In genomic region chr22:39318507-39319283, GRCh38 we compare ENCODE assay signal across 2 cellular contexts.
TF ChIP-seq lines count a peak whose summit lies in the region.

No MANE protein-coding gene starts in this region.

TF ChIP-seq in HCT116, 20 proteins besides CTCF, POLR2A, EP300 and RAD21:
- TF ChIP-seq REST (IDR thresholded peaks at IDR 0.05; ENCODE audit: low read depth) (no peak), CBX3 (IDR thresholded peaks at IDR 0.05; ENCODE audit: low read depth) (no peak), POLR2AphosphoS5 (IDR thresholded peaks at IDR 0.05; ENCODE audit: low read depth, low read length) (no peak), ZBTB33 (IDR thresholded peaks at IDR 0.05; ENCODE audit: extremely low read depth, insufficient replicate concordance, low read length) (no peak), EZH2 (IDR thresholded peaks at IDR 0.05) (no peak), MAX (IDR thresholded peaks at IDR 0.05) (no peak), EGR1 (IDR thresholded peaks at IDR 0.05; ENCODE audit: low read depth) (no peak), FOSL1 (IDR thresholded peaks at IDR 0.05; ENCODE audit: low read depth) (no peak), ELF1 (IDR thresholded peaks at IDR 0.05; ENCODE audit: borderline replicate concordance, low read depth) (no peak), EZH2phosphoT487 (IDR thresholded peaks at IDR 0.05; ENCODE audit: borderline replicate concordance) (no peak), SIN3A (IDR thresholded peaks at IDR 0.05; ENCODE audit: low read depth) (no peak), ATF3 (IDR thresholded peaks at IDR 0.05) (no peak), CEBPB (IDR thresholded peaks at IDR 0.05; ENCODE audit: low read depth) (no peak), SRF (IDR thresholded peaks at IDR 0.05; ENCODE audit: low read depth) (no peak), YY1 (IDR thresholded peaks at IDR 0.05; ENCODE audit: extremely low read depth, insufficient replicate concordance, low read depth, low read length) (no peak), ZNF274 (IDR thresholded peaks at IDR 0.05; ENCODE audit: low read depth, low read length) (no peak)

TF ChIP-seq in endothelial cell of umbilical vein, 7 proteins besides CTCF, POLR2A, EP300 and RAD21:
- TF ChIP-seq GATA2 (IDR thresholded peaks at IDR 0.05; ENCODE audit: insufficient read depth, insufficient read length, low read depth, low read length) (no peak), MYC (IDR thresholded peaks at IDR 0.05; ENCODE audit: low read depth, low read length) (no peak), EZH2 (IDR thresholded peaks at IDR 0.05; ENCODE audit: borderline replicate concordance, low read depth, low read length, severe bottlenecking) (no peak), MAX (IDR thresholded peaks at IDR 0.05; ENCODE audit: insufficient read depth, insufficient read length) (no peak), FOS (IDR thresholded peaks at IDR 0.05; ENCODE audit: borderline replicate concordance, insufficient read depth, low read length) (no peak), JUN (IDR thresholded peaks at IDR 0.05; ENCODE audit: borderline replicate concordance, insufficient read depth, insufficient read length, low read depth) (no peak), POLR2AphosphoS5 (IDR thresholded peaks at IDR 0.05; ENCODE audit: insufficient read depth, low read depth, low read length) (no peak)
TF ChIP-seq in endothelial cell of umbilical vein: peak in this region for 0.
